Comparison of ENCODE assay signal across 8 cellular contexts in the genomic region with DNA sequence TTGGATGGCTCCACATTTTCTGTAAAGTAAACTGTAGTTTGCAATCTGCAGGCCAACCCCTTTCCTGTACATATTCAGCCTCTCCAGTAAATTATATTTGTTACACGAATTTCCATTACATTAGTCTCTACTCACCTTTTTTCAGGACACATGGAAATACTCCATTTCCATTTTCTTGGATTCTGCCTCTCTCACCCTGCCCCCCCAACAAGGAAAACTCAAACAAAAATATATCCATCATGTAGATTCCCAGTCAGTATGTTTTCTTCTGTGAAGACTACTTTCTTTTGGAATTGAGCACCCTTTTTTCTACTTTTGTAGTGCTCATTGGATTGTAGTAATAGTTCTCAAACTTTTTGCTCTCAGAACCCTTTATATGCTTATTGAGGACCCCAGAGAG. TPM values are rescaled to one million over a fixed set of nuclear protein-coding genes. Genes with fewer than 3 reads are reported as not detected.
DNase-seq lines count a peak whose midpoint lies in the region; ATAC-seq and TF ChIP-seq lines count a peak whose summit lies in the region.

No MANE protein-coding gene starts in this region.

- H3K36me3 Mint-ChIP-seq in naive thymus-derived CD4-positive, alpha-beta T cell, result peaks cover 0 to 5% (median 0%) of the 10 kb centered on the region in 5 donors

- no peak overlapping the region for H2AFZ ChIP-seq in KMS-11 (ENCODE audit: low read depth)

- H3K9me3 Mint-ChIP-seq in naive thymus-derived CD4-positive, alpha-beta T cell, result peaks cover 0 to 1% (median 0%) of the 10 kb centered on the region in 11 donors

- H3K9ac ChIP-seq in KMS-11, result no peak overlapping the region

- H3K4me3 Mint-ChIP-seq in naive thymus-derived CD4-positive, alpha-beta T cell, result peak overlapping the region; percentile 75 to 99 (median 96)

- peaks cover 40 to 74% (median 62%) of the 10 kb centered on the region in 7 donors for H3K4me1 Mint-ChIP-seq in naive thymus-derived CD4-positive, alpha-beta T cell

- CTCF ChIA-PET in naive thymus-derived CD4-positive, alpha-beta T cell (lab: Charles Lee), result interaction anchor here (0.6 kb wide), 1 partner anchor 267 kb away, joined by 3 read pairs; no protein-coding TSS in a partner anchor

- H3K4me3 ChIP-seq in BE2C (ENCODE audit: low read depth, low read length), result peak overlapping the region; percentile 90
- no peak overlapping the region for H3K4me3 ChIP-seq in KMS-11 (IDR thresholded peaks at IDR 0.05; ENCODE audit: insufficient read depth, low read depth, low read length)
- H3K4me3 ChIP-seq in choroid plexus epithelial cell (ENCODE audit: low read depth, low read length), result peak overlapping the region; percentile 86
- no peak overlapping the region for H3K4me3 ChIP-seq in naive thymus-derived CD4-positive, alpha-beta T cell (ENCODE audit: low read length)

- H3K9me3 ChIP-seq in BE2C, result no peaks in the 10 kb centered on the region
- no peaks in the 10 kb centered on the region for H3K9me3 ChIP-seq in naive thymus-derived CD4-positive, alpha-beta T cell (ENCODE audit: control insufficient read depth in 2 of 3, low read length in 3 of 3)

- H3K27ac Mint-ChIP-seq in naive thymus-derived CD4-positive, alpha-beta T cell, result peak overlapping the region in 2 of 9 donors; percentile 63 to 65

- peaks cover 74% of the 10 kb centered on the region for H3K79me2 ChIP-seq in KMS-11 (ENCODE audit: insufficient read depth, low read depth)

- DNase-seq in BE2C, result no peak
- DNase-seq in choroid plexus epithelial cell (ENCODE audit: low read depth), result no peak
- DNase-seq in naive thymus-derived CD4-positive, alpha-beta T cell, result no peak
- no peak for DNase-seq in hippocampal formation (lab: John Stamatoyannopoulos, UW)
- DNase-seq in activated gamma-delta T cell treated with Interleukin-2 at 50 U/mL for 16 hours, result no peak

- intact Hi-C loops in naive thymus-derived CD4-positive, alpha-beta T cell (cut with micrococcal nuclease), result loop anchor here (5.0 to 10.0 kb wide), 2 partner anchors 468 to 1496 kb away; a partner anchor contains a TSS

- TF ChIP-seq CTCF in BE2C (IDR thresholded peaks at IDR 0.05; ENCODE audit: low read depth, low read length), result no peak
- TF ChIP-seq CTCF in KMS-11 (conservative IDR thresholded peaks at IDR 0.05; ENCODE audit: low read depth, low read length), result no peak
- TF ChIP-seq CTCF in choroid plexus epithelial cell (conservative IDR thresholded peaks at IDR 0.05; ENCODE audit: low read depth, low read length), result no peak

- no peak overlapping the region for H3K27ac ChIP-seq in KMS-11
- H3K27ac ChIP-seq in naive thymus-derived CD4-positive, alpha-beta T cell (ENCODE audit: low read depth, low read length), result no peak overlapping the region

- H3K36me3 ChIP-seq in BE2C (no peaks in the 10 kb centered on the region), KMS-11 (ENCODE audit: insufficient read depth) (no peaks in the 10 kb centered on the region)
- H3K36me3 ChIP-seq in naive thymus-derived CD4-positive, alpha-beta T cell (ENCODE audit: control insufficient read depth in 2 of 3, insufficient read depth in 3 of 3, low read length in 3 of 3), result peaks cover 0 to 8% (median 0%) of the 10 kb centered on the region in 3 experiments

- H4K20me1 ChIP-seq in KMS-11 (ENCODE audit: insufficient read depth), result peaks cover 3% of the 10 kb centered on the region; the same call in 1 of the 2 replicates

- H3K27me3 ChIP-seq in BE2C (no peaks in the 10 kb centered on the region), KMS-11 (ENCODE audit: insufficient read depth, low read depth) (no peaks in the 10 kb centered on the region)
- H3K27me3 ChIP-seq in naive thymus-derived CD4-positive, alpha-beta T cell (ENCODE audit: control insufficient read depth in 2 of 2, insufficient read depth in 2 of 2, low read length in 2 of 2), result no peaks in the 10 kb centered on the region

- no peak for ATAC-seq in naive thymus-derived CD4-positive, alpha-beta T cell
- ATAC-seq in HG03108 (IDR thresholded peaks at IDR 0.05; ENCODE audit: unreplicated experiment), result no peak
- no peak for ATAC-seq in GM21447 (IDR thresholded peaks at IDR 0.05; ENCODE audit: unreplicated experiment)

- POLR2A ChIA-PET in naive thymus-derived CD4-positive, alpha-beta T cell (lab: Charles Lee), result no interaction called here

- peaks cover 5% of the 10 kb centered on the region for H3K4me1 ChIP-seq in BE2C
- H3K4me1 ChIP-seq in KMS-11 (ENCODE audit: low read depth, poor library complexity, severe bottlenecking), result peaks cover 45% of the 10 kb centered on the region
- H3K4me1 ChIP-seq in naive thymus-derived CD4-positive, alpha-beta T cell (ENCODE audit: control insufficient read depth in 2 of 2, insufficient read depth in 2 of 2, low read length in 2 of 2), result peaks cover 0 to 13% of the 10 kb centered on the region in 2 donors

- peak overlapping the region; percentile 62; the same call in 1 of the 2 replicates for H3K4me2 ChIP-seq in KMS-11

- no peaks in the 10 kb centered on the region for H3K27me3 Mint-ChIP-seq in naive thymus-derived CD4-positive, alpha-beta T cell

RNA-seq across cellular contexts. Expression of a gene that starts 2.9 kb away (rescaled TPM):
- 9.6 TPM for polyA plus RNA-seq in BE2C (2012; ENCODE audit: insufficient read depth, insufficient read length, low read depth)
- 10 to 100 TPM; 13.5 to 18.8 (median 17.7) TPM for total RNA-seq in naive thymus-derived CD4-positive, alpha-beta T cell
- 10 to 100 TPM in 1 of 2 donors, 1 to 10 TPM in 1; 8.6 to 14.2 TPM for polyA plus RNA-seq in naive thymus-derived CD4-positive, alpha-beta T cell

Comparison
In these comparisons a context has a peak if more than half of its experiments do, and no peak if none do; other contexts are left out.
1. H3K4me3 ChIP-seq: peak in BE2C (single experiment) and choroid plexus epithelial cell (single experiment); none in KMS-11 (single experiment) and naive thymus-derived CD4-positive, alpha-beta T cell (single experiment).